In the genomic region with DNA sequence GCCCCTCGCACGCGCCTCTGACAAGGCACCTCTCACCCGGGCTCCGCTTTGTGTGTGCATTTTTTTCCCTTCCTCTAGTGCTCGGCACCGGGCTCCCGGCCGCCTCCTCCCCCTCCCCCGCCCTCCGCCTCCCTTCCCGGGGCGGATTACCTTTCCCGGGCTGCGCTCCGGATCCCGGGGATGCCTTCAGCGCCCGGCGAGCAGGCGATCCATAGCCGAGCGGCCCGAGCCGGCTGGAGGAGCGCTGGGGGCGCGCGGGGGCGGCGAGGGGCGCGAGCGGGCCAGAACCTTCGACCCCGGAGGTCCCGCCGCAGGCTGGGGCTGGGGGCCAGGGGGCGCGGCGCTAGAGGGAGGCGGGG, we compare ENCODE assay signal across 8 cellular contexts. TPM values are rescaled to one million over a fixed set of nuclear protein-coding genes. Genes with fewer than 3 reads are reported as not detected.
DNase-seq lines count a peak whose midpoint lies in the region; ATAC-seq, FAIRE-seq and TF ChIP-seq lines count a peak whose summit lies in the region.

No MANE protein-coding gene starts in this region.

- H3K9me3 ChIP-seq in A549, result no peaks in the 10 kb centered on the region
- no peaks in the 10 kb centered on the region for H3K9me3 ChIP-seq in breast epithelium
- no peaks in the 10 kb centered on the region for H3K9me3 ChIP-seq in left lung
- H3K9me3 ChIP-seq in subcutaneous abdominal adipose tissue (ENCODE audit: control insufficient read depth in 5 of 5, low read length in 5 of 5), result no peaks in the 10 kb centered on the region

- peak; percentile 42 to 60 for ATAC-seq in A549
- peak; percentile 22 for ATAC-seq in GM18867 (IDR thresholded peaks at IDR 0.05; ENCODE audit: unreplicated experiment)
- peak; percentile 24 for ATAC-seq in HG03280 (IDR thresholded peaks at IDR 0.05; ENCODE audit: unreplicated experiment)
- peak; percentile 55 for ATAC-seq in left lung

- no peak for TF ChIP-seq RAD21 in A549 (conservative IDR thresholded peaks at IDR 0.05 in 1 of 2, IDR thresholded peaks at IDR 0.05 in 1 of 2)

- POLR2A ChIA-PET in A549 (lab: Yijun Ruan, JAX), result no interaction called here

- no peaks in the 10 kb centered on the region for H3K36me3 ChIP-seq in breast epithelium
- no peaks in the 10 kb centered on the region for H3K36me3 ChIP-seq in left lung
- H3K36me3 ChIP-seq in subcutaneous abdominal adipose tissue (ENCODE audit: control insufficient read depth in 5 of 5, insufficient read depth in 5 of 5, low read length in 5 of 5), result no peaks in the 10 kb centered on the region

- CTCF ChIA-PET in A549 (lab: Yijun Ruan, JAX), result interaction anchor here (0.9 to 1.0 kb wide), 2 partner anchors 9 to 23 kb away, joined by 3 read pairs; no protein-coding TSS in a partner anchor

- intact Hi-C loops in breast epithelium (cut with DNase I; ENCODE audit: low total_unique reads), result no loop called here
- intact Hi-C loops in left lung (cut with DNase I), result no loop called here

- H3K4me1 ChIP-seq in A549 (peaks cover 4% of the 10 kb centered on the region; the same call in 2 of the 3 replicates), breast epithelium (no peaks in the 10 kb centered on the region), left lung (peaks cover 10 to 24% of the 10 kb centered on the region in 2 donors), subcutaneous abdominal adipose tissue (ENCODE audit: control insufficient read depth in 5 of 5, insufficient read depth in 5 of 5, low read length in 5 of 5) (peaks cover 0 to 33% (median 24%) of the 10 kb centered on the region in 5 donors)

- FAIRE-seq in A549 (lab: Jason Lieb, UNC), result no peak

- H3K4me2 ChIP-seq in A549, result peak overlapping the region; percentile 100

- H3K9ac ChIP-seq in subcutaneous abdominal adipose tissue (ENCODE audit: low read length in 5 of 5), result peak overlapping the region in 2 of 5 donors; percentile 41 to 45

- no peak for TF ChIP-seq CTCF in A549 (IDR thresholded peaks at IDR 0.05)
- no peak for TF ChIP-seq CTCF in breast epithelium (IDR thresholded peaks at IDR 0.05)
- no peak for TF ChIP-seq CTCF in left lung (IDR thresholded peaks at IDR 0.05)

- DNase-seq in A549 (ENCODE audit: low read depth in 1 of 2, low spot score in 1 of 2) (no peak), breast epithelium (ENCODE audit: low spot score in 2 of 2) (peak; percentile 19 to 52), left lung (peak in 1 of 2 donors; percentile 75), DMS114 treated with DMSO at 0.1 percent for 48 hours (lab: John Stamatoyannopoulos, UW; ENCODE audit: unreplicated experiment) (no peak), ecto neural progenitor cell (ENCODE audit: low spot score) (no peak)

- H3K27ac ChIP-seq in A549, result peak overlapping the region; percentile 30 to 70; a peak in 5 of 6 replicates
- peak overlapping the region; percentile 88 to 90 for H3K27ac ChIP-seq in breast epithelium
- H3K27ac ChIP-seq in left lung, result no peak overlapping the region
- H3K27ac ChIP-seq in subcutaneous abdominal adipose tissue (ENCODE audit: low read depth, low read length), result no peak overlapping the region

- WGBS in A549 (ENCODE audit: missing lambda C conversion rate), result 0% methylated on average over 3 of the region's 42 CpGs

- H3K4me3 ChIP-seq in A549 (peak overlapping the region; percentile 84), breast epithelium (peak overlapping the region; percentile 54 to 80 (median 76)), left lung (peak overlapping the region; percentile 42 to 49), subcutaneous abdominal adipose tissue (ENCODE audit: low read depth in 1 of 5, low read length in 5 of 5) (peak overlapping the region in 4 of 5 donors; percentile 67 to 87 (median 72))

- no peak for TF ChIP-seq EP300 in A549 (IDR thresholded peaks at IDR 0.05)

- H3K27me3 ChIP-seq in breast epithelium, result peaks cover 0 to 10% of the 10 kb centered on the region in 2 donors
- peaks cover 37 to 77% of the 10 kb centered on the region in 2 donors for H3K27me3 ChIP-seq in left lung
- peaks cover 0 to 3% (median 0%) of the 10 kb centered on the region in 5 donors for H3K27me3 ChIP-seq in subcutaneous abdominal adipose tissue (ENCODE audit: control insufficient read depth in 5 of 5, insufficient read depth in 4 of 5, low read length in 5 of 5)

- no peak for TF ChIP-seq POLR2A in A549 (IDR thresholded peaks at IDR 0.05; ENCODE audit: low read length)
- TF ChIP-seq POLR2A in breast epithelium (IDR thresholded peaks at IDR 0.05), result no peak

TF ChIP-seq in A549, 52 proteins besides CTCF, POLR2A, EP300 and RAD21:
- no peak for TF ChIP-seq NFE2L2 (conservative IDR thresholded peaks at IDR 0.05; ENCODE audit: low read length)

RNA-seq across cellular contexts. Expression of a gene that starts 0.3 kb away (rescaled TPM):
- polyA plus RNA-seq in A549 (2011; rRNA removed) (not detected in 2 replicates), A549 (2017; fragmentation: RNase III; extraction: RNeasy Plus Mini Kit Qiagen cat#74134 plus additional on column Dnase treatment) (not detected in 3 replicates)
- not detected in 2 replicates for polyA plus RNA-seq in A549 (2012; cell fraction: cytosol; rRNA removed)
- not detected in 2 replicates for polyA plus RNA-seq in A549 (2012; cell fraction: nucleus; rRNA removed)
- not detected in 2 replicates for polyA minus RNA-seq in A549 (2011; rRNA and poly(A)+ RNA removed)
- total RNA-seq in breast epithelium (10 to 100 TPM in 1 of 3 donors, 1 to 10 TPM in 2; 8.5 to 22.7 (median 9.8) TPM), left lung (under 1 TPM; 0.26 to 0.79 TPM)

Comparison
In these comparisons a context has a peak if more than half of its experiments do, and no peak if none do; other contexts are left out.
1. DNase-seq: peak in breast epithelium (2 of 2); none in A549 (0 of 2), DMS114 treated with DMSO at 0.1 percent for 48 hours (single experiment) and ecto neural progenitor cell (single experiment).
2. H3K27ac ChIP-seq: peak in A549 (2 of 2) and breast epithelium (2 of 2); none in left lung (0 of 2) and subcutaneous abdominal adipose tissue (single experiment).
3. RNA of a gene that starts 0.3 kb away (total RNA-seq): 8.5 to 22.7 TPM in breast epithelium; 0.26 to 0.79 TPM in left lung; every median in the first group is over 4 times any median in the second.
4. Peak in every context shown above with its lines, with median percentiles within 50 percentile points of each other: ATAC-seq and H3K4me3 ChIP-seq.